17 cellular contexts compared by ENCODE assay signal in the genomic region with DNA sequence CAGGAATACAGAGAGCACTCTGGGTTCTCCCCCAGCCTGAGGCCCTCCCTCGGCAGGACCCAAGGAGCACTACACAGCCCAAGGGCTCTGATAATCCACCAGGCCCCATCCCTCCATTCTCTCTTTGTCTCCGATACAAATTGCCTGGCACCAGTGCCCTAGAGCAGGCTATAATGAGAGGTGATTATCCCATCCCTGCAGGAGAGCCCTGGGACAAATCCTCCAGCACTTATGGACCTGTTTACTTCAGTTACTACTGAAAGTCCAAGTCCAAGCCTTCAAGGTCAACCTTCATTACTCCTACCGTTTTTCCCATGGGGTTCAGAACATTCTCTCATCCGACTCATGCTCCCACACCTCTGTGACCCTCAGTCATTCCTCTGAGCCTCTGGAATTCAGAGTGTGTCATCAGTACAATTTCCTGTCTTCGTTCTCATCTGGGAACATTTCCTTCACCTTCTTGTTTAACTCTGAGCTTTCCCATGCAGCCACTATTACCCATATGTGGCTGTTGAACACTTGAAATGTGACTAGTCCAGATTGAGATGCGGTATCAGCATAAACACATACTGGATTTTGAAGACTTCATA.
DNase-seq lines count a peak whose midpoint lies in the region; ATAC-seq and TF ChIP-seq lines count a peak whose summit lies in the region.
"Had no signal": no experiment of that assay in that cellular context is flagged by ENCODE, and none has a peak within 500 bp of the region (broad histone marks: within the 10 kb centered on the region; RNA-seq: fewer than 3 reads in every experiment).

No MANE protein-coding gene starts in this region.

- no peak for TF ChIP-seq CTCF in CD14-positive monocyte (IDR thresholded peaks at IDR 0.05)
- TF ChIP-seq CTCF in choroid plexus epithelial cell (conservative IDR thresholded peaks at IDR 0.05; ENCODE audit: low read depth, low read length) = no peak
- TF ChIP-seq CTCF in GM23338 (conservative IDR thresholded peaks at IDR 0.05; ENCODE audit: low read depth in 2 of 2) = no peak

- no peaks in the 10 kb centered on the region for H3K36me3 ChIP-seq in MG63
- no peaks in the 10 kb centered on the region for H3K36me3 ChIP-seq in GM23338 (ENCODE audit: insufficient read depth)
- H3K36me3 ChIP-seq: adrenal gland, uterus had no signal

- H3K4me2 ChIP-seq in GM23338 = no peak overlapping the region

- intact Hi-C loops in CD14-positive monocyte (cut with micrococcal nuclease) = no loop called here

- H3K36me3 Mint-ChIP-seq in CD14-positive monocyte = no peaks in the 10 kb centered on the region
- no peaks in the 10 kb centered on the region for H3K36me3 Mint-ChIP-seq in GM23338 (ENCODE audit: low read depth)
- H3K36me3 Mint-ChIP-seq: natural killer cell treated with Interleukin-12 subunit alpha and Interleukin-12 subunit beta and Interleukin-15 and Interleukin-18, amount 100 ng/mL, for 72 hours had no signal

- no peaks in the 10 kb centered on the region for H3F3A ChIP-seq in GM23338 (replicated peaks; ENCODE audit: low read depth)

- H3K4me3 ChIP-seq in MG63 (no peak overlapping the region), choroid plexus epithelial cell (ENCODE audit: low read depth, low read length) (no peak overlapping the region), GM23338 (no peak overlapping the region)
- H3K4me3 ChIP-seq: adrenal gland, uterus had no signal

- no peaks in the 10 kb centered on the region for H3K4me1 ChIP-seq in GM23338 (ENCODE audit: insufficient read depth)
- H3K4me1 ChIP-seq: uterus had no signal

- ATAC-seq in GM18867 (IDR thresholded peaks at IDR 0.05; ENCODE audit: unreplicated experiment) (no peak), GM23338 (no peak)
- ATAC-seq: activated CD8-positive, alpha-beta T cell treated with anti-CD3 and anti-CD28 coated beads for 36 hours had no signal

- H3K9me2 ChIP-seq in GM23338 (ENCODE audit: insufficient read depth) = peaks cover 3% of the 10 kb centered on the region; the same call in 1 of the 2 replicates

- H3K27ac Mint-ChIP-seq in CD14-positive monocyte (peak overlapping the region in 4 of 7 donors; percentile 1 to 77 (median 37)), GM23338 (no peak overlapping the region)
- H3K27ac Mint-ChIP-seq: activated CD8-positive, alpha-beta T cell treated with anti-CD3 and anti-CD28 coated beads for 36 hours; natural killer cell treated with Interleukin-12 subunit alpha and Interleukin-12 subunit beta and Interleukin-15 and Interleukin-18, amount 100 ng/mL, for 72 hours had no signal

- no peak overlapping the region for H3K27ac ChIP-seq in GM23338 (ENCODE audit: low read depth)
- H3K27ac ChIP-seq: adrenal gland, HL-60 had no signal

- no peaks in the 10 kb centered on the region for H4K20me1 ChIP-seq in GM23338 (replicated peaks; ENCODE audit: insufficient read depth)

- no peaks in the 10 kb centered on the region for H3K27me3 ChIP-seq in MG63
- no peaks in the 10 kb centered on the region for H3K27me3 ChIP-seq in GM23338 (ENCODE audit: insufficient read depth)
- H3K27me3 ChIP-seq: adrenal gland, uterus had no signal

- DNase-seq in CD14-positive monocyte (ENCODE audit: low spot score) = no peak
- peak; percentile 29 for DNase-seq in MG63
- peak; percentile 97 for DNase-seq in choroid plexus epithelial cell (ENCODE audit: low read depth)
- DNase-seq in myocyte (ENCODE audit: low read depth) = peak; percentile 18
- no peak for DNase-seq in GM23338 (ENCODE audit: low spot score)
- no peak for DNase-seq in NCI-H446 (lab: John Stamatoyannopoulos, UW)
- DNase-seq in activated CD4-positive, alpha-beta T cell treated with anti-CD3 and anti-CD28 coated beads for 1 hour = no peak
- DNase-seq: activated CD8-positive, alpha-beta T cell treated with anti-CD3 and anti-CD28 coated beads for 36 hours; adrenal gland; DMS 273 treated with DMSO at 0.1 percent for 48 hours; head of caudate nucleus; NCI-H1694 treated with DMSO at 0.1 percent for 48 hours; SIG-M5; uterus had no signal

- H3K9me3 Mint-ChIP-seq in CD14-positive monocyte (peaks cover 0 to 2% (median 0%) of the 10 kb centered on the region in 7 donors), GM23338 (no peaks in the 10 kb centered on the region; the same call in 2 of the 3 replicates)
- H3K9me3 Mint-ChIP-seq: activated CD8-positive, alpha-beta T cell treated with anti-CD3 and anti-CD28 coated beads for 36 hours; natural killer cell treated with Interleukin-12 subunit alpha and Interleukin-12 subunit beta and Interleukin-15 and Interleukin-18, amount 100 ng/mL, for 72 hours had no signal

- H2AFZ ChIP-seq in GM23338 = no peak overlapping the region

- peaks cover 0 to 1% (median 0%) of the 10 kb centered on the region in 3 donors for H3K27me3 Mint-ChIP-seq in CD14-positive monocyte (ENCODE audit: low read depth in 3 of 3)
- H3K27me3 Mint-ChIP-seq in GM23338 (ENCODE audit: insufficient read depth, low read depth, poor library complexity) = peaks cover 5% of the 10 kb centered on the region

- H3K4me3 Mint-ChIP-seq in CD14-positive monocyte (peak overlapping the region; percentile 77 to 93), GM23338 (no peak overlapping the region)
- H3K4me3 Mint-ChIP-seq: activated CD8-positive, alpha-beta T cell treated with anti-CD3 and anti-CD28 coated beads for 36 hours; natural killer cell treated with Interleukin-12 subunit alpha and Interleukin-12 subunit beta and Interleukin-15 and Interleukin-18, amount 100 ng/mL, for 72 hours had no signal

- H3K9me3 ChIP-seq in MG63 = no peaks in the 10 kb centered on the region
- H3K9me3 ChIP-seq: adrenal gland, uterus had no signal

- H3K79me2 ChIP-seq in GM23338 (replicated peaks; ENCODE audit: insufficient read depth) = no peaks in the 10 kb centered on the region

- peaks cover 19% of the 10 kb centered on the region for H3K4me1 Mint-ChIP-seq in CD14-positive monocyte
- H3K4me1 Mint-ChIP-seq in GM23338 = no peaks in the 10 kb centered on the region; the same call in 2 of the 3 replicates

TF ChIP-seq in GM23338, 12 proteins besides CTCF, POLR2A, EP300 and RAD21 (continues in another document):
- TF ChIP-seq STAT1 (IDR thresholded peaks at IDR 0.05; ENCODE audit: unreplicated experiment) (no peak), NANOG (IDR thresholded peaks at IDR 0.05; ENCODE audit: borderline replicate concordance) (no peak), EZH2 (IDR thresholded peaks at IDR 0.05; ENCODE audit: low read depth, unreplicated experiment) (no peak), ZNF114 (CRISPR knock-in tag; IDR thresholded peaks at IDR 0.05) (no peak), EZH2phosphoT487 (IDR thresholded peaks at IDR 0.05; ENCODE audit: unreplicated experiment) (no peak), CREB1 (CRISPR knock-in tag; IDR thresholded peaks at IDR 0.05; ENCODE audit: low read depth) (no peak)
- TF ChIP-seq, protein P1, sequence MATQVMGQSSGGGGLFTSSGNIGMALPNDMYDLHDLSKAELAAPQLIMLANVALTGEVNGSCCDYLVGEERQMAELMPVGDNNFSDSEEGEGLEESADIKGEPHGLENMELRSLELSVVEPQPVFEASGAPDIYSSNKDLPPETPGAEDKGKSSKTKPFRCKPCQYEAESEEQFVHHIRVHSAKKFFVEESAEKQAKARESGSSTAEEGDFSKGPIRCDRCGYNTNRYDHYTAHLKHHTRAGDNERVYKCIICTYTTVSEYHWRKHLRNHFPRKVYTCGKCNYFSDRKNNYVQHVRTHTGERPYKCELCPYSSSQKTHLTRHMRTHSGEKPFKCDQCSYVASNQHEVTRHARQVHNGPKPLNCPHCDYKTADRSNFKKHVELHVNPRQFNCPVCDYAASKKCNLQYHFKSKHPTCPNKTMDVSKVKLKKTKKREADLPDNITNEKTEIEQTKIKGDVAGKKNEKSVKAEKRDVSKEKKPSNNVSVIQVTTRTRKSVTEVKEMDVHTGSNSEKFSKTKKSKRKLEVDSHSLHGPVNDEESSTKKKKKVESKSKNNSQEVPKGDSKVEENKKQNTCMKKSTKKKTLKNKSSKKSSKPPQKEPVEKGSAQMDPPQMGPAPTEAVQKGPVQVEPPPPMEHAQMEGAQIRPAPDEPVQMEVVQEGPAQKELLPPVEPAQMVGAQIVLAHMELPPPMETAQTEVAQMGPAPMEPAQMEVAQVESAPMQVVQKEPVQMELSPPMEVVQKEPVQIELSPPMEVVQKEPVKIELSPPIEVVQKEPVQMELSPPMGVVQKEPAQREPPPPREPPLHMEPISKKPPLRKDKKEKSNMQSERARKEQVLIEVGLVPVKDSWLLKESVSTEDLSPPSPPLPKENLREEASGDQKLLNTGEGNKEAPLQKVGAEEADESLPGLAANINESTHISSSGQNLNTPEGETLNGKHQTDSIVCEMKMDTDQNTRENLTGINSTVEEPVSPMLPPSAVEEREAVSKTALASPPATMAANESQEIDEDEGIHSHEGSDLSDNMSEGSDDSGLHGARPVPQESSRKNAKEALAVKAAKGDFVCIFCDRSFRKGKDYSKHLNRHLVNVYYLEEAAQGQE (IDR thresholded peaks at IDR 0.05; ENCODE audit: unreplicated experiment) = no peak
- TF ChIP-seq, protein P2, sequence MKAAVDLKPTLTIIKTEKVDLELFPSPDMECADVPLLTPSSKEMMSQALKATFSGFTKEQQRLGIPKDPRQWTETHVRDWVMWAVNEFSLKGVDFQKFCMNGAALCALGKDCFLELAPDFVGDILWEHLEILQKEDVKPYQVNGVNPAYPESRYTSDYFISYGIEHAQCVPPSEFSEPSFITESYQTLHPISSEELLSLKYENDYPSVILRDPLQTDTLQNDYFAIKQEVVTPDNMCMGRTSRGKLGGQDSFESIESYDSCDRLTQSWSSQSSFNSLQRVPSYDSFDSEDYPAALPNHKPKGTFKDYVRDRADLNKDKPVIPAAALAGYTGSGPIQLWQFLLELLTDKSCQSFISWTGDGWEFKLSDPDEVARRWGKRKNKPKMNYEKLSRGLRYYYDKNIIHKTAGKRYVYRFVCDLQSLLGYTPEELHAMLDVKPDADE (IDR thresholded peaks at IDR 0.05) = no peak

Comparison
In these comparisons a context has a peak if more than half of its experiments do, and no peak if none do; other contexts are left out.
1. DNase-seq: peak in MG63 (single experiment), choroid plexus epithelial cell (single experiment) and myocyte (single experiment); none in CD14-positive monocyte (single experiment), GM23338 (single experiment), NCI-H446 (0 of 2) and activated CD4-positive, alpha-beta T cell treated with anti-CD3 and anti-CD28 coated beads for 1 hour (single experiment).